In the genomic region with DNA sequence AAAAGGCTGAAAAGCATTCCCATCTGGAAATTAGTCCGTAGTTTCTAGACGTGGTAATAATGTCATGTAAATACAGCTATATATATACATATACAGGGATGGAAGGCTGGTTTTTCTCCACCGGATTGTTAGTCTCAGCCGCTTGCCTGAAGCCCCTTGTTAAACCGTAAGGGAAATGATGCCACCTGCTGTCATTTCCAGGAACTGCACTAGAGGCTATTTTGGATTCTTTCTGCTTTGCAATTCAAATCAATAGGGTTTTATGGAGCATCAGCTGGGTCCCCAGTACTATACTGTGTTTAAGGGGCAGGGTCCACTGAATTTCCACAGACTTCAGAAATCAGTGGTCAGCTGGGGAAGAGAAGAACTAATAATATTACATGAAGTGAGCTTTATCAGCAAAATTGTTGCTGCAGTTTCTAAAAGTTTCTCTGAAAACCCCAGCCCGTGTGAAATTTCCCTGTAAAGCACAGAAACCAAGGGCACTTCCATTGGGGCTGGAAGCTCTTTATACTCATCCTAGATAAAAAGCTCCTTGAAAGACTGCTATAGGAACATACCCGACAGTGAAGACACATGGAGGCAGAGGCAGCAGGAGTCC, we compare ENCODE assay signal across 8 cellular contexts. TPM values are rescaled to one million over a fixed set of nuclear protein-coding genes. Genes with fewer than 3 reads are reported as not detected.
DNase-seq lines count a peak whose midpoint lies in the region; ATAC-seq, FAIRE-seq and TF ChIP-seq lines count a peak whose summit lies in the region.

No MANE protein-coding gene starts in this region.

- no peak overlapping the region for H3K27ac ChIP-seq in pancreas
- no peak overlapping the region for H3K27ac ChIP-seq in transverse colon

- H3K79me2 ChIP-seq in Loucy (ENCODE audit: insufficient read depth, low read length) = no peaks in the 10 kb centered on the region

- H3K4me1 ChIP-seq in BE2C = peaks cover 3% of the 10 kb centered on the region; the same call in 1 of the 2 replicates
- H3K4me1 ChIP-seq in Loucy (ENCODE audit: insufficient read depth, low read length, poor library complexity, severe bottlenecking) = peaks cover 5% of the 10 kb centered on the region
- no peaks in the 10 kb centered on the region for H3K4me1 ChIP-seq in pancreas
- peaks cover 0 to 33% (median 10%) of the 10 kb centered on the region in 4 donors for H3K4me1 ChIP-seq in transverse colon

- no peaks in the 10 kb centered on the region for H3K27me3 ChIP-seq in BE2C
- H3K27me3 ChIP-seq in Loucy (ENCODE audit: insufficient read depth, low read length, poor library complexity, severe bottlenecking) = no peaks in the 10 kb centered on the region
- no peaks in the 10 kb centered on the region for H3K27me3 ChIP-seq in pancreas
- no peaks in the 10 kb centered on the region for H3K27me3 ChIP-seq in transverse colon

- H3K9me3 ChIP-seq in BE2C = no peaks in the 10 kb centered on the region
- H3K9me3 ChIP-seq in Loucy (ENCODE audit: insufficient read depth, low read depth, low read length) = no peaks in the 10 kb centered on the region
- H3K9me3 ChIP-seq in pancreas = no peaks in the 10 kb centered on the region
- H3K9me3 ChIP-seq in transverse colon = no peaks in the 10 kb centered on the region

- H3K9me2 ChIP-seq in Loucy (replicated peaks; ENCODE audit: low read depth, low read length) = no peaks in the 10 kb centered on the region

- DNase-seq in BE2C (peak; percentile 76), GM19240 (ENCODE audit: insufficient read length, low spot score) (peak; percentile 65), SHP77 (lab: John Stamatoyannopoulos, UW) (peak; percentile 75 to 82), frontal cortex (ENCODE audit: low spot score in 2 of 2) (peak; percentile 55 to 77), pancreas (peak in 4 of 6 donors; percentile 44 to 78 (median 52)), transverse colon (peak; percentile 84)
- DNase-seq in activated effector memory CD4-positive, alpha-beta T cell treated with Interleukin-2 at 50 U/mL for 16 hours = peak; percentile 39

- in situ Hi-C loops in transverse colon (cut with MboI; ENCODE audit: low pct_ligation_motif_present in 1 of 4, low pct_unique_long_range_greater_than_20kb in 1 of 4, low sequenced_read_pairs in 3 of 4) = loop anchor here in 1 of 4 donors (5.0 kb wide), 1 partner anchor 86 kb away; no protein-coding TSS in a partner anchor

- no peak overlapping the region for H2AFZ ChIP-seq in Loucy (ENCODE audit: low read length)

- no peak overlapping the region for H3K9ac ChIP-seq in Loucy (ENCODE audit: low read depth, low read length, poor library complexity, severe bottlenecking)

- H3K4me2 ChIP-seq in Loucy (ENCODE audit: low read depth, low read length, poor library complexity, severe bottlenecking) = peak overlapping the region; percentile 36

- TF ChIP-seq CTCF in BE2C (IDR thresholded peaks at IDR 0.05; ENCODE audit: low read depth, low read length) (peak; percentile 96), Loucy (conservative IDR thresholded peaks at IDR 0.05; ENCODE audit: low read length) (peak; percentile 98), pancreas (IDR thresholded peaks at IDR 0.05) (peak; percentile 78 to 89 (median 81)), transverse colon (IDR thresholded peaks at IDR 0.05) (peak; percentile 82 to 96 (median 94))

- FAIRE-seq in frontal cortex (lab: Jason Lieb, UNC) = peak; percentile 54
- FAIRE-seq in pancreas (lab: Jason Lieb, UNC) = peak; percentile 23

- intact Hi-C loops in pancreas (cut with DNase I) = loop anchor here in 2 of 3 donors (10.0 kb wide), 2 partner anchors 83 to 93 kb away; no protein-coding TSS in a partner anchor
- intact Hi-C loops in transverse colon (cut with DNase I; ENCODE audit: low total_unique reads) = loop anchor here (2.0 kb wide), 1 partner anchor 87 kb away; no protein-coding TSS in a partner anchor

- TF ChIP-seq POLR2A in transverse colon (IDR thresholded peaks at IDR 0.05) = no peak

- TF ChIP-seq EP300 in transverse colon (IDR thresholded peaks at IDR 0.05; ENCODE audit: low read depth) = no peak

- no peaks in the 10 kb centered on the region for H3K36me3 ChIP-seq in BE2C
- H3K36me3 ChIP-seq in Loucy (ENCODE audit: insufficient read depth, low read length) = peaks cover 60% of the 10 kb centered on the region; the same call in 1 of the 2 replicates
- H3K36me3 ChIP-seq in pancreas = no peaks in the 10 kb centered on the region
- no peaks in the 10 kb centered on the region for H3K36me3 ChIP-seq in transverse colon

- WGBS in pancreas, 2 donors = 16 to 18% methylated on average over 7 of the region's 7 CpGs
- WGBS in transverse colon (ENCODE audit: low coverage in 1 of 2), 2 donors = 0 to 21% methylated on average over 3 to 7 of the region's 7 CpGs

- H3F3A ChIP-seq in Loucy (ENCODE audit: low read depth) = no peaks in the 10 kb centered on the region

- no peak overlapping the region for H3K4me3 ChIP-seq in BE2C (ENCODE audit: low read depth, low read length)
- H3K4me3 ChIP-seq in Loucy (ENCODE audit: low read length, poor library complexity, severe bottlenecking) = no peak overlapping the region
- H3K4me3 ChIP-seq in pancreas = no peak overlapping the region
- H3K4me3 ChIP-seq in transverse colon = no peak overlapping the region

- peak; percentile 70 to 92 (median 84) for ATAC-seq in pancreas

- no peaks in the 10 kb centered on the region for H4K20me1 ChIP-seq in Loucy (ENCODE audit: insufficient read depth, low read length, poor library complexity, severe bottlenecking)

RNA-seq across cellular contexts. Expression of gene MPZL1, which starts 33.8 kb away (rescaled TPM):
- polyA plus RNA-seq in BE2C (2012; ENCODE audit: insufficient read depth, insufficient read length, low read depth) = 46.7 TPM
- total RNA-seq in frontal cortex (184 TPM), pancreas (10 to 100 TPM; 17.3 to 46.6 (median 23.5) TPM), transverse colon (10 to 100 TPM; 32.9 to 79.5 (median 58.2) TPM)
- polyA plus RNA-seq in pancreas = 1 to 10 TPM; 6.3 to 9.3 TPM

RNA-seq across cellular contexts. Expression of gene RCSD1, which starts 58.0 kb away (rescaled TPM):
- 0.56 TPM for polyA plus RNA-seq in BE2C (2012; ENCODE audit: insufficient read depth, insufficient read length, low read depth)
- total RNA-seq in frontal cortex (4.5 TPM), pancreas (1 to 10 TPM in 4 of 6 donors, under 1 TPM in 2; 0.59 to 6.7 (median 1.7) TPM), transverse colon (10 to 100 TPM in 2 of 4 donors, 1 to 10 TPM in 2; 6.0 to 29.2 (median 15.9) TPM)
- polyA plus RNA-seq in pancreas = 1 to 10 TPM in 1 of 2 donors, under 1 TPM in 1; 0.89 to 1.9 TPM
